1 cellular context compared by ENCODE assay signal in the genomic region with DNA sequence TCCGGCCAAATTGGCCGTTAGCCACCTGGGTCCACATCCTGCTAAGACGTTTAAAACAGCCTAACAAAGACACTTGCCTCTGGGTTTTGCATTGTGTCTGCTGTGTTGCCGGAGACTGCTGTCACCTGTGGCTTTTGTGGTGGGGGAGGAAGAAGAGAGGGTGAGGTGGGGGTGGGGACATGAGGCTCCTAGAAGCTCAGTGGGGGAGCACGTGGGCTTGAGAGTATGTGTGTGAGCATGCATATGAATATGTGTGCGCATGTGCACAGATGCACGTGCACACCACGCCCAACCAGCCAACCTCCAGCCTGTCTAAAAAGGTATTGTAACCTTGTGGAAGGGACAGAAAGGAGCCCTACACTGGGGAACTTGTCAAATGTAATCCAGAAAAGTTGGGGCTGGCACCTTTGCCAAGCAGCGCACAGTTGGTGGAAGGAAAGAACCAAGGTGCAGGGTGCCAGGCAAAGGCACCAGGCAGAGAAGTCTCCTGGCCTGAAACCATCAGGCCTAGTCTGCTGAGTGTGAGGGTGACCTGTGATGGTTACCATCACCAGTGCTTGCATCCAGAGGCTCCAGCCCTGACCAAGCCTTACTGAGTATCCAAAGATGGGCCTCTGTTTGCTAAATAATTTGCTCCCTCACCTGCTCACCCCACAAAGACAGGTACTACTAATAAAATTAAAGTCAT.
TF ChIP-seq lines count a peak whose summit lies in the region.

No MANE protein-coding gene starts in this region.

TF ChIP-seq in GM12878, 131 proteins besides CTCF, POLR2A, EP300 and RAD21 (continued from another document):
- TF ChIP-seq, protein P1, sequence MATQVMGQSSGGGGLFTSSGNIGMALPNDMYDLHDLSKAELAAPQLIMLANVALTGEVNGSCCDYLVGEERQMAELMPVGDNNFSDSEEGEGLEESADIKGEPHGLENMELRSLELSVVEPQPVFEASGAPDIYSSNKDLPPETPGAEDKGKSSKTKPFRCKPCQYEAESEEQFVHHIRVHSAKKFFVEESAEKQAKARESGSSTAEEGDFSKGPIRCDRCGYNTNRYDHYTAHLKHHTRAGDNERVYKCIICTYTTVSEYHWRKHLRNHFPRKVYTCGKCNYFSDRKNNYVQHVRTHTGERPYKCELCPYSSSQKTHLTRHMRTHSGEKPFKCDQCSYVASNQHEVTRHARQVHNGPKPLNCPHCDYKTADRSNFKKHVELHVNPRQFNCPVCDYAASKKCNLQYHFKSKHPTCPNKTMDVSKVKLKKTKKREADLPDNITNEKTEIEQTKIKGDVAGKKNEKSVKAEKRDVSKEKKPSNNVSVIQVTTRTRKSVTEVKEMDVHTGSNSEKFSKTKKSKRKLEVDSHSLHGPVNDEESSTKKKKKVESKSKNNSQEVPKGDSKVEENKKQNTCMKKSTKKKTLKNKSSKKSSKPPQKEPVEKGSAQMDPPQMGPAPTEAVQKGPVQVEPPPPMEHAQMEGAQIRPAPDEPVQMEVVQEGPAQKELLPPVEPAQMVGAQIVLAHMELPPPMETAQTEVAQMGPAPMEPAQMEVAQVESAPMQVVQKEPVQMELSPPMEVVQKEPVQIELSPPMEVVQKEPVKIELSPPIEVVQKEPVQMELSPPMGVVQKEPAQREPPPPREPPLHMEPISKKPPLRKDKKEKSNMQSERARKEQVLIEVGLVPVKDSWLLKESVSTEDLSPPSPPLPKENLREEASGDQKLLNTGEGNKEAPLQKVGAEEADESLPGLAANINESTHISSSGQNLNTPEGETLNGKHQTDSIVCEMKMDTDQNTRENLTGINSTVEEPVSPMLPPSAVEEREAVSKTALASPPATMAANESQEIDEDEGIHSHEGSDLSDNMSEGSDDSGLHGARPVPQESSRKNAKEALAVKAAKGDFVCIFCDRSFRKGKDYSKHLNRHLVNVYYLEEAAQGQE (IDR thresholded peaks at IDR 0.05; ENCODE audit: low read depth, low read length), result no peak
- TF ChIP-seq CBFB (IDR thresholded peaks at IDR 0.05; ENCODE audit: low read depth) (peak; percentile 91), EGR1 (IDR thresholded peaks at IDR 0.05; ENCODE audit: borderline replicate concordance in 1 of 2, low read depth in 2 of 2, low read length in 2 of 2) (0 out of 3 replicates have a peak, but pooled peaks of 1 of the 2 experiments have one; percentile 5), MTA3 (IDR thresholded peaks at IDR 0.05; ENCODE audit: borderline replicate concordance, low read length) (no peak), MEF2B (IDR thresholded peaks at IDR 0.05; ENCODE audit: partially characterized antibody, poor library complexity, severe bottlenecking) (peak; percentile 56), SIN3A (IDR thresholded peaks at IDR 0.05; ENCODE audit: low read depth, low read length) (no peak), FOXM1 (IDR thresholded peaks at IDR 0.05; ENCODE audit: low read depth, low read length) (0 out of 2 replicates have a peak, but pooled peaks have one; percentile 26), DPF2 (IDR thresholded peaks at IDR 0.05) (0 out of 2 replicates have a peak, but pooled peaks have one; percentile 20), EED (IDR thresholded peaks at IDR 0.05; ENCODE audit: low read depth) (peak; percentile 42; the same call in 1 of the 2 replicates), NFYA (IDR thresholded peaks at IDR 0.05; ENCODE audit: borderline replicate concordance, low read depth, low read length) (no peak), ZNF217 (IDR thresholded peaks at IDR 0.05) (no peak), RAD51 (IDR thresholded peaks at IDR 0.05) (peak; percentile 82), RUNX3 (IDR thresholded peaks at IDR 0.05; ENCODE audit: low read length) (peak; percentile 94), MYB (IDR thresholded peaks at IDR 0.05; ENCODE audit: borderline replicate concordance, low read depth, low read length) (peak; percentile 74; the same call in 1 of the 2 replicates), MYC (IDR thresholded peaks at IDR 0.05; ENCODE audit: insufficient read depth, insufficient read length, insufficient replicate concordance, low read length, severe bottlenecking) (peak; percentile 42)
- TF ChIP-seq, protein P2, sequence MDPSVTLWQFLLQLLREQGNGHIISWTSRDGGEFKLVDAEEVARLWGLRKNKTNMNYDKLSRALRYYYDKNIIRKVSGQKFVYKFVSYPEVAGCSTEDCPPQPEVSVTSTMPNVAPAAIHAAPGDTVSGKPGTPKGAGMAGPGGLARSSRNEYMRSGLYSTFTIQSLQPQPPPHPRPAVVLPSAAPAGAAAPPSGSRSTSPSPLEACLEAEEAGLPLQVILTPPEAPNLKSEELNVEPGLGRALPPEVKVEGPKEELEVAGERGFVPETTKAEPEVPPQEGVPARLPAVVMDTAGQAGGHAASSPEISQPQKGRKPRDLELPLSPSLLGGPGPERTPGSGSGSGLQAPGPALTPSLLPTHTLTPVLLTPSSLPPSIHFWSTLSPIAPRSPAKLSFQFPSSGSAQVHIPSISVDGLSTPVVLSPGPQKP (IDR thresholded peaks at IDR 0.05; ENCODE audit: low read depth, low read length), result no peak
- TF ChIP-seq, protein P3, sequence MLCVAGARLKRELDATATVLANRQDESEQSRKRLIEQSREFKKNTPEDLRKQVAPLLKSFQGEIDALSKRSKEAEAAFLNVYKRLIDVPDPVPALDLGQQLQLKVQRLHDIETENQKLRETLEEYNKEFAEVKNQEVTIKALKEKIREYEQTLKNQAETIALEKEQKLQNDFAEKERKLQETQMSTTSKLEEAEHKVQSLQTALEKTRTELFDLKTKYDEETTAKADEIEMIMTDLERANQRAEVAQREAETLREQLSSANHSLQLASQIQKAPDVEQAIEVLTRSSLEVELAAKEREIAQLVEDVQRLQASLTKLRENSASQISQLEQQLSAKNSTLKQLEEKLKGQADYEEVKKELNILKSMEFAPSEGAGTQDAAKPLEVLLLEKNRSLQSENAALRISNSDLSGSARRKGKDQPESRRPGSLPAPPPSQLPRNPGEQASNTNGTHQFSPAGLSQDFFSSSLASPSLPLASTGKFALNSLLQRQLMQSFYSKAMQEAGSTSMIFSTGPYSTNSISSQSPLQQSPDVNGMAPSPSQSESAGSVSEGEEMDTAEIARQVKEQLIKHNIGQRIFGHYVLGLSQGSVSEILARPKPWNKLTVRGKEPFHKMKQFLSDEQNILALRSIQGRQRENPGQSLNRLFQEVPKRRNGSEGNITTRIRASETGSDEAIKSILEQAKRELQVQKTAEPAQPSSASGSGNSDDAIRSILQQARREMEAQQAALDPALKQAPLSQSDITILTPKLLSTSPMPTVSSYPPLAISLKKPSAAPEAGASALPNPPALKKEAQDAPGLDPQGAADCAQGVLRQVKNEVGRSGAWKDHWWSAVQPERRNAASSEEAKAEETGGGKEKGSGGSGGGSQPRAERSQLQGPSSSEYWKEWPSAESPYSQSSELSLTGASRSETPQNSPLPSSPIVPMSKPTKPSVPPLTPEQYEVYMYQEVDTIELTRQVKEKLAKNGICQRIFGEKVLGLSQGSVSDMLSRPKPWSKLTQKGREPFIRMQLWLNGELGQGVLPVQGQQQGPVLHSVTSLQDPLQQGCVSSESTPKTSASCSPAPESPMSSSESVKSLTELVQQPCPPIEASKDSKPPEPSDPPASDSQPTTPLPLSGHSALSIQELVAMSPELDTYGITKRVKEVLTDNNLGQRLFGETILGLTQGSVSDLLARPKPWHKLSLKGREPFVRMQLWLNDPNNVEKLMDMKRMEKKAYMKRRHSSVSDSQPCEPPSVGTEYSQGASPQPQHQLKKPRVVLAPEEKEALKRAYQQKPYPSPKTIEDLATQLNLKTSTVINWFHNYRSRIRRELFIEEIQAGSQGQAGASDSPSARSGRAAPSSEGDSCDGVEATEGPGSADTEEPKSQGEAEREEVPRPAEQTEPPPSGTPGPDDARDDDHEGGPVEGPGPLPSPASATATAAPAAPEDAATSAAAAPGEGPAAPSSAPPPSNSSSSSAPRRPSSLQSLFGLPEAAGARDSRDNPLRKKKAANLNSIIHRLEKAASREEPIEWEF (IDR thresholded peaks at IDR 0.05; ENCODE audit: insufficient replicate concordance, low read depth, low read length), result peak; percentile 33
- TF ChIP-seq, protein P4, sequence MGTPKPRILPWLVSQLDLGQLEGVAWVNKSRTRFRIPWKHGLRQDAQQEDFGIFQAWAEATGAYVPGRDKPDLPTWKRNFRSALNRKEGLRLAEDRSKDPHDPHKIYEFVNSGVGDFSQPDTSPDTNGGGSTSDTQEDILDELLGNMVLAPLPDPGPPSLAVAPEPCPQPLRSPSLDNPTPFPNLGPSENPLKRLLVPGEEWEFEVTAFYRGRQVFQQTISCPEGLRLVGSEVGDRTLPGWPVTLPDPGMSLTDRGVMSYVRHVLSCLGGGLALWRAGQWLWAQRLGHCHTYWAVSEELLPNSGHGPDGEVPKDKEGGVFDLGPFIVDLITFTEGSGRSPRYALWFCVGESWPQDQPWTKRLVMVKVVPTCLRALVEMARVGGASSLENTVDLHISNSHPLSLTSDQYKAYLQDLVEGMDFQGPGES (IDR thresholded peaks at IDR 0.05), result no peak
